Comparison of ENCODE assay signal across 30 cellular contexts in the genomic region with DNA sequence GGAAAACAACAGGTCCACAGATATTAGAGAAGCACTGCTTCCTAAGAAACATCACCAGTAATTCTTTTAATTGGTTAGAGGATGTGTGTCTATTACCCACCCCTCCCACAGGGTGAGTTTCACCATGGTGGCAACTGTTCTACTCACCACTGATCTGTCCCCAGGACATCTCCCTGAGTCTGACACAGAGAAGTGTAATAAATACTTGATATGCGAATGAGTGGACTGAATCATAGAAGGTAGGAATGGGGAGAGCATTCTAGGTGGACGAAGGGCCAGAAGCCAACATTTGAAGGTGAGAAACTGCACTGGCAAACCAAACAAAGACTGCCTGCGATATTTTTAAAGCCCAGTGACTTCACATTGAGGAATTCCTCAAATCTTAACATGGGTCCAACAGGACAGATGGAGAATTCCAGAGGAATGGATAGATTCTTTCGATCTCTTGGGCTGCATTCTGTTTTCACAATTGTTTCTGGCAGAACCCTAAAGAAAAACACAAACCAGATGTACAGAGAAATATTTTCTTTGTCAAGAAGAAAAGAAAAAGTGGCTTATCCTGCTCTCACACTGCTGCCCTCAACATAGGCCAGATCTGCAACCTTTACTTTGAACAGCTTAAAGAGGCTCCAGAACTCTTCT.
A peak's percentile ranks its signal among the peaks of the same experiment; 100 is the strongest.
DNase-seq lines count a peak whose midpoint lies in the region; ATAC-seq lines count a peak whose summit lies in the region.
"Had no signal": no experiment of that assay in that cellular context is flagged by ENCODE, and none has a peak within 500 bp of the region (broad histone marks: within the 10 kb centered on the region; RNA-seq: fewer than 3 reads in every experiment).

No MANE protein-coding gene starts in this region.

- in situ Hi-C loops in G401 (cut with HindIII; ENCODE audit: low sequenced_read_pairs): no loop called here

- H3K27ac ChIP-seq in caudate nucleus (ENCODE audit: low read depth, low read length) (peak overlapping the region; percentile 45), substantia nigra (ENCODE audit: low read depth, low read length, poor library complexity, severe bottlenecking) (peak overlapping the region; percentile 40)
- H3K27ac ChIP-seq: A549, gastrocnemius medialis, psoas muscle, SJCRH30, tibial nerve had no signal

- ATAC-seq in HG02623 (IDR thresholded peaks at IDR 0.05; ENCODE audit: unreplicated experiment): no peak
- ATAC-seq: A549; activated CD4-positive, CD25-positive, alpha-beta regulatory T cell treated with anti-CD3 and anti-CD28 coated beads, Interleukin-2, amount 50 U/mL, for 24 hours; activated T-helper 17 cell treated with anti-CD3 and anti-CD28 coated beads, Interleukin-2, amount 50 U/mL, for 72 hours; gastrocnemius medialis; left lobe of liver; psoas muscle had no signal

- DNase-seq in EH (ENCODE audit: low read depth) (peak; percentile 53), caudate nucleus (lab: John Stamatoyannopoulos, UW) (no peak), fibroblast of the conjunctiva (ENCODE audit: low read depth) (peak; percentile 23), substantia nigra (lab: John Stamatoyannopoulos, UW) (no peak), NCI-H69 (lab: John Stamatoyannopoulos, UW) (no peak), G401 (ENCODE audit: low spot score) (no peak), NCI-H748 treated with DMSO at 0.1 percent for 48 hours (lab: John Stamatoyannopoulos, UW) (no peak)
- DNase-seq: activated CD4-positive, alpha-beta memory T cell treated with anti-CD3 and anti-CD28 coated beads, Interleukin-2, amount 10 ng/mL, durations not matched to agents 7 days and 5 days; activated CD8-positive, alpha-beta memory T cell treated with anti-CD3 and anti-CD28 coated beads, Interleukin-2, amount 50 U/mL, for 48 hours; BE2C; cerebellar nuclear complex; effector CD4-positive, alpha-beta T cell; gastrocnemius medialis; HCEC 1CT; KG1; naive B cell; NCI-H1417; NCI-H2081; NCI-H226; NCI-H774; psoas muscle; SJCRH30; stimulated activated naive CD4-positive, alpha-beta T cell treated with Interleukin-2 at 50 U/mL for 16 hours; T-helper 1 cell had no signal

Comparison
In these comparisons a context has a peak if more than half of its experiments do, and no peak if none do; other contexts are left out.
1. DNase-seq: peak in EH (single experiment) and fibroblast of the conjunctiva (single experiment); none in caudate nucleus (0 of 61), substantia nigra (0 of 49), NCI-H69 (single experiment), G401 (single experiment) and NCI-H748 treated with DMSO at 0.1 percent for 48 hours (single experiment).